Comparison of ENCODE assay signal across 27 cellular contexts in the genomic region with DNA sequence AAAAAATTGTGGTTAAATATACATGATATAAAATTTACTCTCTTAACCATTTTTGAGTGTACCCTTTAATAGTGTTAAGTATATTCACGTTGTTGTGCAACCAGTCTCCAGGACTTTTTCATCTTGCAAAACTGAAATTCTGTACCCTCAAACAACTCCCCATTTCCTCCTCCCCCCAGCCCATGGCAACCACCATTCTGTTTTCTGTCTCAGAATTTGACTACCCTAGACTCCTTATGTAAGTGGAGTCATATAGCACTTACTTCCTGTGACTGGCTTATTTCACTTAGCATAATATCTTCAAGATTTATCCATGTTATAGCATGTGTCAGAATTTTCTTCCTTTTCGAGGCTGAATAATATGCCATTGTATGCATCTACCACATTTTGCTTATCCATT. TPM values are rescaled to one million over a fixed set of nuclear protein-coding genes. Genes with fewer than 3 reads are reported as not detected.
"Had no signal": no experiment of that assay in that cellular context is flagged by ENCODE, and none has a peak within 500 bp of the region (broad histone marks: within the 10 kb centered on the region; RNA-seq: fewer than 3 reads in every experiment).

No MANE protein-coding gene starts in this region.

- H3K27ac Mint-ChIP-seq: activated CD4-positive, alpha-beta T cell treated with anti-CD3 and anti-CD28 coated beads, Interleukin-2, amount 10 ng/mL, durations not matched to agents 24 days and 14 days; nephron progenitor cell; stimulated activated memory B cell treated with anti-CD40 and anti-IgM and Interleukin-4, amounts not matched to agents 10 μg/mL and 1 μg/mL and 100 μg/mL, for 72 hours had no signal

- H3K4me3 ChIP-seq: adrenal gland, ascending aorta, right lobe of liver, skin epidermis, testis, uterus had no signal

- H3K4me3 Mint-ChIP-seq: activated B cell treated with CpG ODN at 0.5 μM for 24 hours; activated CD4-positive, alpha-beta T cell treated with anti-CD3 and anti-CD28 coated beads, Interleukin-2, amount 10 ng/mL, durations not matched to agents 24 days and 14 days; activated naive CD8-positive, alpha-beta T cell; nephron progenitor cell; stimulated activated memory B cell treated with anti-CD40 and anti-IgM and Interleukin-4, amounts not matched to agents 10 μg/mL and 1 μg/mL and 100 μg/mL, for 72 hours had no signal

- H3K27me3 ChIP-seq: adrenal gland, ascending aorta, right lobe of liver, testis, uterus had no signal

- H3K9me3 ChIP-seq: adrenal gland, ascending aorta, right lobe of liver, testis, uterus had no signal

- ATAC-seq: esophagus mucosa; left ventricle myocardium superior; right lobe of liver; stimulated activated memory B cell treated with anti-CD40 and anti-IgM and Interleukin-4, amounts not matched to agents 10 μg/mL and 1 μg/mL and 100 μg/mL, for 72 hours had no signal

- H3K36me3 ChIP-seq: adrenal gland, ascending aorta, right lobe of liver, uterus had no signal

- H3K27me3 Mint-ChIP-seq: activated B cell treated with CpG ODN at 0.5 μM for 24 hours; activated CD4-positive, alpha-beta T cell treated with anti-CD3 and anti-CD28 coated beads, Interleukin-2, amount 10 ng/mL, durations not matched to agents 24 days and 14 days; activated naive CD8-positive, alpha-beta T cell; stimulated activated memory B cell treated with anti-CD40 and anti-IgM and Interleukin-4, amounts not matched to agents 10 μg/mL and 1 μg/mL and 100 μg/mL, for 72 hours had no signal

- H3K9me3 Mint-ChIP-seq: activated B cell treated with CpG ODN at 0.5 μM for 24 hours; activated CD4-positive, alpha-beta T cell treated with anti-CD3 and anti-CD28 coated beads, Interleukin-2, amount 10 ng/mL, durations not matched to agents 24 days and 14 days; nephron progenitor cell; stimulated activated memory B cell treated with anti-CD40 and anti-IgM and Interleukin-4, amounts not matched to agents 10 μg/mL and 1 μg/mL and 100 μg/mL, for 72 hours had no signal

- DNase-seq: activated B cell treated with CpG ODN at 0.5 μM for 24 hours; activated CD4-positive, alpha-beta T cell treated with anti-CD3 and anti-CD28 coated beads, Interleukin-2, amount 10 ng/mL, durations not matched to agents 24 days and 14 days; activated CD8-positive, alpha-beta memory T cell treated with anti-CD3 and anti-CD28 coated beads for 24 hours; activated gamma-delta T cell treated with Interleukin-2 at 50 U/mL for 16 hours; central memory CD4-positive, alpha-beta T cell; effector memory CD4-positive, alpha-beta T cell; foreskin melanocyte; hippocampal formation; left ventricle myocardium superior; midbrain; nephron progenitor cell; right lobe of liver; stimulated activated CD4-positive, alpha-beta T cell treated with anti-CD3 and anti-CD28 coated beads, Interleukin-1b, Interleukin-23, amount 100 ng/mL, for 48 hours; T1000; testis; trophoblast cell; uterus had no signal

- H3K27ac ChIP-seq: adrenal gland, ascending aorta, parathyroid adenoma, right lobe of liver, skin epidermis, testis, uterus had no signal

RNA-seq across cellular contexts. Expression of a gene that starts 29.4 kb away (rescaled TPM):
- total RNA-seq: activated B cell treated with CpG ODN at 0.5 μM for 24 hours; activated CD4-positive, alpha-beta T cell treated with anti-CD3 and anti-CD28 coated beads, Interleukin-2, amount 10 ng/mL, durations not matched to agents 24 days and 14 days; adrenal gland; ascending aorta; dermis microvascular lymphatic vessel endothelial cell; endothelial cell of umbilical vein; esophagus mucosa; left ventricle myocardium superior; right lobe of liver; T-helper 1 cell treated with Interleukin-12 subunit alpha and Interleukin-12 subunit beta and Interleukin-4 antibody, amounts not matched to agents 30 ng/mL and 1 ng/mL, for 36 hours; uterus had no signal
- polyA plus RNA-seq: endothelial cell of umbilical vein had no signal

RNA-seq across cellular contexts. Expression of a gene that starts 30.8 kb away (rescaled TPM):
- total RNA-seq: activated B cell treated with CpG ODN at 0.5 μM for 24 hours; activated CD4-positive, alpha-beta T cell treated with anti-CD3 and anti-CD28 coated beads, Interleukin-2, amount 10 ng/mL, durations not matched to agents 24 days and 14 days; adrenal gland; ascending aorta; dermis microvascular lymphatic vessel endothelial cell; endothelial cell of umbilical vein; esophagus mucosa; left ventricle myocardium superior; right lobe of liver; T-helper 1 cell treated with Interleukin-12 subunit alpha and Interleukin-12 subunit beta and Interleukin-4 antibody, amounts not matched to agents 30 ng/mL and 1 ng/mL, for 36 hours; uterus had no signal
- polyA plus RNA-seq: endothelial cell of umbilical vein had no signal
